In genomic region chr2:178101321-178102079, GRCh38 we compare ENCODE assay signal across 21 cellular contexts. TPM values are rescaled to one million over a fixed set of nuclear protein-coding genes. Genes with fewer than 3 reads are reported as not detected.
DNase-seq lines count a peak whose midpoint lies in the region; ATAC-seq and FAIRE-seq lines count a peak whose summit lies in the region.
"Had no signal": no experiment of that assay in that cellular context is flagged by ENCODE, and none has a peak within 500 bp of the region (broad histone marks: within the 10 kb centered on the region; RNA-seq: fewer than 3 reads in every experiment).

No MANE protein-coding gene starts in this region.

- peaks cover 3% of the 10 kb centered on the region for H3K27me3 Mint-ChIP-seq in activated T-helper 17 cell treated with anti-CD3 and anti-CD28 coated beads, Interleukin-2, amount 50 U/mL, for 72 hours

- peak; percentile 35 for ATAC-seq in activated T-helper 17 cell treated with anti-CD3 and anti-CD28 coated beads, Interleukin-2, amount 50 U/mL, for 72 hours (replicated peaks)
- ATAC-seq in left colon = no peak
- ATAC-seq: naive thymus-derived CD8-positive, alpha-beta T cell had no signal

- no peak overlapping the region for H3K4me3 Mint-ChIP-seq in activated T-helper 17 cell treated with anti-CD3 and anti-CD28 coated beads, Interleukin-2, amount 50 U/mL, for 72 hours
- H3K4me3 Mint-ChIP-seq: naive thymus-derived CD8-positive, alpha-beta T cell had no signal

- peak; percentile 23 for DNase-seq in AG08396 (ENCODE audit: low spot score)
- peak; percentile 14 for DNase-seq in HK-2 (ENCODE audit: unreplicated experiment)
- peak; percentile 38 for DNase-seq in foreskin melanocyte
- DNase-seq in urothelium cell line (ENCODE audit: low spot score) = no peak
- DNase-seq in DMS53 (lab: John Stamatoyannopoulos, UW) = no peak
- DNase-seq in left colon = no peak
- DNase-seq in NCI-H345 (lab: John Stamatoyannopoulos, UW) = no peak
- DNase-seq: activated gamma-delta T cell treated with Interleukin-2 at 50 U/mL for 16 hours; adrenal gland; DMS 273 treated with DMSO at 0.1 percent for 48 hours; erythroblast; KG1; naive thymus-derived CD8-positive, alpha-beta T cell; NCI-H187; NCI-H82; ovary; PC-9; sigmoid colon; T-helper 2 cell had no signal

- no peak for FAIRE-seq in urothelium cell line (lab: Jason Lieb, UNC)

- intact Hi-C loops in left colon (cut with DNase I, micrococcal nuclease) = no loop called here

- H3K9me3 Mint-ChIP-seq in activated T-helper 17 cell treated with anti-CD3 and anti-CD28 coated beads, Interleukin-2, amount 50 U/mL, for 72 hours = no peaks in the 10 kb centered on the region
- H3K9me3 Mint-ChIP-seq: naive thymus-derived CD8-positive, alpha-beta T cell had no signal

- no peak overlapping the region for H3K27ac Mint-ChIP-seq in activated T-helper 17 cell treated with anti-CD3 and anti-CD28 coated beads, Interleukin-2, amount 50 U/mL, for 72 hours
- H3K27ac Mint-ChIP-seq: naive thymus-derived CD8-positive, alpha-beta T cell had no signal

- H3K36me3 Mint-ChIP-seq in activated T-helper 17 cell treated with anti-CD3 and anti-CD28 coated beads, Interleukin-2, amount 50 U/mL, for 72 hours (ENCODE audit: low read depth) = no peaks in the 10 kb centered on the region
- H3K36me3 Mint-ChIP-seq: naive thymus-derived CD8-positive, alpha-beta T cell had no signal

- no peaks in the 10 kb centered on the region for H3K4me1 Mint-ChIP-seq in activated T-helper 17 cell treated with anti-CD3 and anti-CD28 coated beads, Interleukin-2, amount 50 U/mL, for 72 hours
- H3K4me1 Mint-ChIP-seq: naive thymus-derived CD8-positive, alpha-beta T cell had no signal

RNA-seq across cellular contexts. Expression of gene RBM45, which starts 10.7 kb away (rescaled TPM):
- 10 to 100 TPM in 1 of 2 donors, 1 to 10 TPM in 1; 5.7 to 13.4 TPM for total RNA-seq in activated T-helper 17 cell treated with anti-CD3 and anti-CD28 coated beads, Interleukin-2, amount 50 U/mL, for 72 hours
- total RNA-seq in left colon = 10 to 100 TPM; 12.9 to 15.9 TPM

RNA-seq across cellular contexts. Expression of gene PDE11A, which starts 28.9 kb away (rescaled TPM):
- total RNA-seq in activated T-helper 17 cell treated with anti-CD3 and anti-CD28 coated beads, Interleukin-2, amount 50 U/mL, for 72 hours = under 1 TPM in 1 of 2 donors, not detected in 1; 0.08 TPM
- 1 to 10 TPM; 1.8 to 1.9 TPM for total RNA-seq in left colon
- total RNA-seq: glomerular endothelial cell; naive thymus-derived CD8-positive, alpha-beta T cell had no signal

Comparison
In these comparisons a context has a peak if more than half of its experiments do, and no peak if none do; other contexts are left out.
1. DNase-seq: peak in AG08396 (single experiment), HK-2 (single experiment) and foreskin melanocyte (single experiment); none in urothelium cell line (single experiment), DMS53 (single experiment), left colon (0 of 2) and NCI-H345 (single experiment).